ENCODE assay signal across 4 cellular contexts in genomic region chr21:30958737-30959136, GRCh38.
"Had no signal": no experiment of that assay in that cellular context is flagged by ENCODE, and none has a peak within 500 bp of the region (broad histone marks: within the 10 kb centered on the region; RNA-seq: fewer than 3 reads in every experiment).

No MANE protein-coding gene starts in this region.

- H3K4me3 ChIP-seq: GM23338 had no signal

- DNase-seq: H9, HCEC 1CT, IMR-90 had no signal

- ATAC-seq: GM23338 had no signal
